15 cellular contexts compared by ENCODE assay signal in genomic region chr1:183272390-183272801, GRCh38.
DNase-seq lines count a peak whose midpoint lies in the region; ATAC-seq, FAIRE-seq and TF ChIP-seq lines count a peak whose summit lies in the region.
"Had no signal": no experiment of that assay in that cellular context is flagged by ENCODE, and none has a peak within 500 bp of the region (broad histone marks: within the 10 kb centered on the region; RNA-seq: fewer than 3 reads in every experiment).

No MANE protein-coding gene starts in this region.

- FAIRE-seq in RCC 7860 (lab: Jason Lieb, UNC) = no peak
- FAIRE-seq: H1 had no signal

- H3K9me3 Mint-ChIP-seq in endothelial cell (ENCODE audit: unreplicated experiment) = no peaks in the 10 kb centered on the region
- H3K9me3 Mint-ChIP-seq: activated B cell treated with CpG ODN at 0.5 μM for 24 hours had no signal

- peaks cover 2% of the 10 kb centered on the region for H3K27me3 Mint-ChIP-seq in endothelial cell (ENCODE audit: unreplicated experiment)

- peaks cover 22% of the 10 kb centered on the region for H3K4me1 Mint-ChIP-seq in endothelial cell (ENCODE audit: unreplicated experiment)
- H3K4me1 Mint-ChIP-seq: activated B cell treated with CpG ODN at 0.5 μM for 24 hours had no signal

- TF ChIP-seq CTCF in endothelial cell (IDR thresholded peaks at IDR 0.05; ENCODE audit: unreplicated experiment) = no peak

- no peaks in the 10 kb centered on the region for H3K36me3 Mint-ChIP-seq in endothelial cell (ENCODE audit: low read depth, unreplicated experiment)

- H3K27ac Mint-ChIP-seq in endothelial cell (ENCODE audit: unreplicated experiment) = no peak overlapping the region
- H3K27ac Mint-ChIP-seq: activated B cell treated with CpG ODN at 0.5 μM for 24 hours had no signal

- no peak for ATAC-seq in GM18867 (IDR thresholded peaks at IDR 0.05; ENCODE audit: unreplicated experiment)
- ATAC-seq: left colon had no signal

- peak; percentile 79 for DNase-seq in Daoy (ENCODE audit: low read depth)
- peak; percentile 76 for DNase-seq in RCC 7860 (ENCODE audit: low spot score)
- DNase-seq in fibroblast of gingiva (ENCODE audit: low read depth) = peak; percentile 78
- peak; percentile 64 for DNase-seq in skeletal muscle cell (ENCODE audit: low read depth)
- DNase-seq in activated CD4-positive, alpha-beta T cell treated with anti-CD3 and anti-CD28 coated beads for 1 hour = no peak
- DNase-seq in pons (ENCODE audit: low spot score) = no peak
- DNase-seq in endothelial cell (ENCODE audit: low spot score) = no peak
- DNase-seq: activated B cell treated with CpG ODN at 0.5 μM for 24 hours; DMS79; effector memory CD4-positive, alpha-beta T cell; left colon; NCI-H146; OCI-M1 had no signal

- H3K4me3 ChIP-seq in skeletal muscle cell (ENCODE audit: low read depth, low read length) = no peak overlapping the region

- no peak overlapping the region for H3K4me3 Mint-ChIP-seq in endothelial cell (ENCODE audit: unreplicated experiment)
- H3K4me3 Mint-ChIP-seq: activated B cell treated with CpG ODN at 0.5 μM for 24 hours had no signal

Comparison
In these comparisons a context has a peak if more than half of its experiments do, and no peak if none do; other contexts are left out.
1. DNase-seq: peak in Daoy (single experiment), RCC 7860 (single experiment), fibroblast of gingiva (single experiment) and skeletal muscle cell (single experiment); none in activated CD4-positive, alpha-beta T cell treated with anti-CD3 and anti-CD28 coated beads for 1 hour (single experiment), pons (single experiment) and endothelial cell (single experiment).